8 cellular contexts compared by ENCODE assay signal in genomic region chr7:146115665-146116451, GRCh38. TPM values are rescaled to one million over a fixed set of nuclear protein-coding genes. Genes with fewer than 3 reads are reported as not detected.
DNase-seq lines count a peak whose midpoint lies in the region; ATAC-seq and TF ChIP-seq lines count a peak whose summit lies in the region.

No MANE protein-coding gene starts in this region.

- H3K36me3 ChIP-seq in skeletal muscle satellite cell (ENCODE audit: insufficient read depth, low read length), result no peaks in the 10 kb centered on the region

- peak overlapping the region; percentile 59 for H3K27ac ChIP-seq in caudate nucleus (ENCODE audit: low read depth, low read length)

- peak overlapping the region; percentile 61 for H3K4me3 ChIP-seq in skeletal muscle satellite cell (ENCODE audit: low read length)

- H3K4me2 ChIP-seq in skeletal muscle satellite cell (ENCODE audit: low read length), result peak overlapping the region; percentile 71

- DNase-seq in DMS 273 (lab: John Stamatoyannopoulos, UW; ENCODE audit: unreplicated experiment), result peak; percentile 83
- DNase-seq in caudate nucleus (lab: John Stamatoyannopoulos, UW), result peak in 53 of 61 donors; percentile 10 to 84 (median 50)
- DNase-seq in iPS-NIHi7 (ENCODE audit: extremely low spot score), result peak; percentile 94
- no peak for DNase-seq in GM19240 (ENCODE audit: insufficient read length, low spot score)

- H3K9ac ChIP-seq in skeletal muscle satellite cell (ENCODE audit: low read depth, low read length), result no peak overlapping the region

- H3K4me1 ChIP-seq in skeletal muscle satellite cell (ENCODE audit: control insufficient read depth, insufficient read depth, low read length), result no peaks in the 10 kb centered on the region

- peaks cover 3% of the 10 kb centered on the region for H3K27me3 ChIP-seq in skeletal muscle satellite cell (ENCODE audit: control insufficient read depth, insufficient read depth, low read length)

- ATAC-seq in HG03159 (IDR thresholded peaks at IDR 0.05; ENCODE audit: unreplicated experiment) (peak; percentile 55), HG02973 (IDR thresholded peaks at IDR 0.05; ENCODE audit: unreplicated experiment) (no peak)

- H3K9me3 ChIP-seq in skeletal muscle satellite cell (replicated peaks; ENCODE audit: low read length), result no peaks in the 10 kb centered on the region

TF ChIP-seq in PFSK-1, 5 proteins besides CTCF, POLR2A, EP300 and RAD21:
- TF ChIP-seq SIN3A (IDR thresholded peaks at IDR 0.05; ENCODE audit: borderline replicate concordance, insufficient read depth, low read length), result 0 out of 2 replicates have a peak, but pooled peaks have one; percentile 21
- no peak for TF ChIP-seq POLR2AphosphoS5 (IDR thresholded peaks at IDR 0.05; ENCODE audit: low read depth, low read length)
- TF ChIP-seq REST (IDR thresholded peaks at IDR 0.05; ENCODE audit: insufficient read depth in 1 of 2, low read depth in 2 of 2, low read length in 2 of 2), result peak; percentile 92 to 97
- TF ChIP-seq FOXP2 (optimal IDR thresholded peaks at IDR 0.05; ENCODE audit: borderline replicate concordance, extremely low read depth, extremely low read length, insufficient read depth), result no peak
- TF ChIP-seq TAF1 (IDR thresholded peaks at IDR 0.05; ENCODE audit: borderline replicate concordance, insufficient read depth, low read length), result no peak

RNA-seq across cellular contexts. Expression of gene CNTNAP2, which starts 0.7 kb away (rescaled TPM):
- polyA plus RNA-seq in PFSK-1 (2012; ENCODE audit: insufficient read length, low read depth), result 0.09 TPM
- total RNA-seq in skeletal muscle satellite cell (2012; rRNA removed), result not detected in 2 replicates
